12 cellular contexts compared by ENCODE assay signal in genomic region chr5:77882670-77883257, GRCh38.
DNase-seq lines count a peak whose midpoint lies in the region; ATAC-seq and TF ChIP-seq lines count a peak whose summit lies in the region.
"Had no signal": no experiment of that assay in that cellular context is flagged by ENCODE, and none has a peak within 500 bp of the region (broad histone marks: within the 10 kb centered on the region; RNA-seq: fewer than 3 reads in every experiment).

No MANE protein-coding gene starts in this region.

- no peaks in the 10 kb centered on the region for H3K36me3 ChIP-seq in effector memory CD4-positive, alpha-beta T cell (ENCODE audit: control insufficient read depth, insufficient read depth, low read length)

- H3K4me3 Mint-ChIP-seq in T-helper 17 cell, result no peak overlapping the region
- H3K4me3 Mint-ChIP-seq: CD4-positive, CD25-positive, alpha-beta regulatory T cell; dendritic cell treated with granulocyte-macrophage colony-stimulating factor and Interleukin-4, amounts not matched to agents 40 ng/mL and 50 ng/mL, for 4 days had no signal

- peak overlapping the region; percentile 51 for H3K27ac Mint-ChIP-seq in T-helper 17 cell
- H3K27ac Mint-ChIP-seq: dendritic cell treated with granulocyte-macrophage colony-stimulating factor and Interleukin-4, amounts not matched to agents 40 ng/mL and 50 ng/mL, for 4 days had no signal

- H3K36me3 Mint-ChIP-seq in T-helper 17 cell (ENCODE audit: low read depth), result peaks cover 2% of the 10 kb centered on the region
- H3K36me3 Mint-ChIP-seq: CD4-positive, CD25-positive, alpha-beta regulatory T cell had no signal

- no peak for ATAC-seq in T-helper 17 cell

- H3K27me3 ChIP-seq in effector memory CD4-positive, alpha-beta T cell (replicated peaks; ENCODE audit: control insufficient read depth, insufficient read depth, low read length, poor library complexity, severe bottlenecking), result no peaks in the 10 kb centered on the region

- H3K4me3 ChIP-seq in effector memory CD4-positive, alpha-beta T cell (ENCODE audit: insufficient read depth, low read depth, low read length, poor library complexity, severe bottlenecking), result no peak overlapping the region

- H3K27ac ChIP-seq in effector memory CD4-positive, alpha-beta T cell (ENCODE audit: insufficient read depth, low read length, poor library complexity, severe bottlenecking), result no peak overlapping the region

- no peaks in the 10 kb centered on the region for H3K4me1 ChIP-seq in effector memory CD4-positive, alpha-beta T cell (ENCODE audit: control insufficient read depth, insufficient read depth, low read length, poor library complexity, severe bottlenecking)

- peaks cover 57% of the 10 kb centered on the region for H3K27me3 Mint-ChIP-seq in T-helper 17 cell

- DNase-seq in activated naive CD4-positive, alpha-beta T cell treated with Interleukin-2 at 50 U/mL for 16 hours, result peak; percentile 4
- DNase-seq in activated naive CD4-positive, alpha-beta T cell (lab: John Stamatoyannopoulos, UW), result no peak
- DNase-seq in T-helper 17 cell, result no peak
- DNase-seq in erythroblast (lab: John Stamatoyannopoulos, UW), result peak; percentile 65 to 73
- DNase-seq in stromal cell of bone marrow (ENCODE audit: low read depth), result peak; percentile 18
- no peak for DNase-seq in effector memory CD4-positive, alpha-beta T cell
- no peak for DNase-seq in SK-N-DZ (ENCODE audit: low spot score)
- DNase-seq in NCI-H2196 (lab: John Stamatoyannopoulos, UW; ENCODE audit: unreplicated experiment), result no peak
- DNase-seq: NCI-H1105, RPMI8226 had no signal

- no peaks in the 10 kb centered on the region for H3K9me3 ChIP-seq in T-helper 17 cell (ENCODE audit: control insufficient read depth, low read length, poor library complexity, severe bottlenecking)
- H3K9me3 ChIP-seq in effector memory CD4-positive, alpha-beta T cell (ENCODE audit: control insufficient read depth, low read length), result no peaks in the 10 kb centered on the region

- TF ChIP-seq POLR2A in erythroblast (IDR thresholded peaks at IDR 0.05; ENCODE audit: low read length), result no peak

- peaks cover 5% of the 10 kb centered on the region for H3K4me1 Mint-ChIP-seq in T-helper 17 cell
- H3K4me1 Mint-ChIP-seq: CD4-positive, CD25-positive, alpha-beta regulatory T cell had no signal

Comparison
In these comparisons a context has a peak if more than half of its experiments do, and no peak if none do; other contexts are left out.
1. DNase-seq: peak in activated naive CD4-positive, alpha-beta T cell treated with Interleukin-2 at 50 U/mL for 16 hours (single experiment), erythroblast (2 of 2) and stromal cell of bone marrow (single experiment); none in activated naive CD4-positive, alpha-beta T cell (0 of 4), T-helper 17 cell (0 of 3), effector memory CD4-positive, alpha-beta T cell (0 of 3), SK-N-DZ (single experiment) and NCI-H2196 (single experiment).